ENCODE assay signal across 4 cellular contexts in genomic region chr6:84929212-84929611, GRCh38.
TF ChIP-seq lines count a peak whose summit lies in the region.

No MANE protein-coding gene starts in this region.

TF ChIP-seq in HepG2, 621 proteins besides CTCF, POLR2A, EP300 and RAD21:
- TF ChIP-seq ZNF768 (CRISPR knock-in tag; IDR thresholded peaks at IDR 0.05) (peak; percentile 27; the same call in 1 of the 2 replicates), ZIK1 (CRISPR knock-in tag; IDR thresholded peaks at IDR 0.05; ENCODE audit: borderline replicate concordance, low read depth) (no peak)
- TF ChIP-seq, protein P1, sequence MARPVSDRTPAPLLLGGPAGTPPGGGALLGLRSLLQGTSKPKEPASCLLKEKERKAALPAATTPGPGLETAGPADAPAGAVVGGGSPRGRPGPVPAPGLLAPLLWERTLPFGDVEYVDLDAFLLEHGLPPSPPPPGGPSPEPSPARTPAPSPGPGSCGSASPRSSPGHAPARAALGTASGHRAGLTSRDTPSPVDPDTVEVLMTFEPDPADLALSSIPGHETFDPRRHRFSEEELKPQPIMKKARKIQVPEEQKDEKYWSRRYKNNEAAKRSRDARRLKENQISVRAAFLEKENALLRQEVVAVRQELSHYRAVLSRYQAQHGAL (CRISPR knock-in tag; IDR thresholded peaks at IDR 0.05; ENCODE audit: not compliant biosample characterization), result no peak
- TF ChIP-seq, protein P2, sequence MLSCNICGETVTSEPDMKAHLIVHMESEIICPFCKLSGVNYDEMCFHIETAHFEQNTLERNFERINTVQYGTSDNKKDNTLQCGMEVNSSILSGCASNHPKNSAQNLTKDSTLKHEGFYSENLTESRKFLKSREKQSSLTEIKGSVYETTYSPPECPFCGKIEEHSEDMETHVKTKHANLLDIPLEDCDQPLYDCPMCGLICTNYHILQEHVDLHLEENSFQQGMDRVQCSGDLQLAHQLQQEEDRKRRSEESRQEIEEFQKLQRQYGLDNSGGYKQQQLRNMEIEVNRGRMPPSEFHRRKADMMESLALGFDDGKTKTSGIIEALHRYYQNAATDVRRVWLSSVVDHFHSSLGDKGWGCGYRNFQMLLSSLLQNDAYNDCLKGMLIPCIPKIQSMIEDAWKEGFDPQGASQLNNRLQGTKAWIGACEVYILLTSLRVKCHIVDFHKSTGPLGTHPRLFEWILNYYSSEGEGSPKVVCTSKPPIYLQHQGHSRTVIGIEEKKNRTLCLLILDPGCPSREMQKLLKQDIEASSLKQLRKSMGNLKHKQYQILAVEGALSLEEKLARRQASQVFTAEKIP (CRISPR knock-in tag; IDR thresholded peaks at IDR 0.05; ENCODE audit: borderline replicate concordance), result no peak

TF ChIP-seq in HEK293, 187 proteins besides CTCF, POLR2A, EP300 and RAD21:
- TF ChIP-seq, protein P3, sequence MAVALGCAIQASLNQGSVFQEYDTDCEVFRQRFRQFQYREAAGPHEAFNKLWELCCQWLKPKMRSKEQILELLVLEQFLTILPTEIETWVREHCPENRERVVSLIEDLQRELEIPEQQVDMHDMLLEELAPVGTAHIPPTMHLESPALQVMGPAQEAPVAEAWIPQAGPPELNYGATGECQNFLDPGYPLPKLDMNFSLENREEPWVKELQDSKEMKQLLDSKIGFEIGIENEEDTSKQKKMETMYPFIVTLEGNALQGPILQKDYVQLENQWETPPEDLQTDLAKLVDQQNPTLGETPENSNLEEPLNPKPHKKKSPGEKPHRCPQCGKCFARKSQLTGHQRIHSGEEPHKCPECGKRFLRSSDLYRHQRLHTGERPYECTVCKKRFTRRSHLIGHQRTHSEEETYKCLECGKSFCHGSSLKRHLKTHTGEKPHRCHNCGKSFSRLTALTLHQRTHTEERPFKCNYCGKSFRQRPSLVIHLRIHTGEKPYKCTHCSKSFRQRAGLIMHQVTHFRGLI (tag by site-specific recombination; IDR thresholded peaks at IDR 0.05), result no peak
- TF ChIP-seq ZFP37 (tag by site-specific recombination; IDR thresholded peaks at IDR 0.05) (no peak), ZNF768 (tag by site-specific recombination; IDR thresholded peaks at IDR 0.05) (peak; percentile 83; the same call in 1 of the 2 replicates)

TF ChIP-seq in K562, 482 proteins besides CTCF, POLR2A, EP300 and RAD21:
- TF ChIP-seq HNRNPK (IDR thresholded peaks at IDR 0.05; ENCODE audit: low read depth, low read length, poor library complexity, severe bottlenecking) (no peak), ZNF165 (CRISPR knock-in tag; IDR thresholded peaks at IDR 0.05; ENCODE audit: borderline replicate concordance) (no peak), ZFP36 (IDR thresholded peaks at IDR 0.05; ENCODE audit: low read depth, low read length, partially characterized antibody) (peak; percentile 66), RBM25 (IDR thresholded peaks at IDR 0.05; ENCODE audit: low read depth, low read length, severe bottlenecking) (peak; percentile 96), ZNF316 (IDR thresholded peaks at IDR 0.05) (no peak)

TF ChIP-seq in H1, 55 proteins besides CTCF, POLR2A, EP300 and RAD21:
- no peak for TF ChIP-seq BACH1 (IDR thresholded peaks at IDR 0.05; ENCODE audit: low read length)
- peak; percentile 65; the same call in 1 of the 2 replicates for TF ChIP-seq KDM1A (IDR thresholded peaks at IDR 0.05; ENCODE audit: borderline replicate concordance, low read length)
TF ChIP-seq in H1: peak in this region for 1.
